1 cellular context compared by ENCODE assay signal in the genomic region with DNA sequence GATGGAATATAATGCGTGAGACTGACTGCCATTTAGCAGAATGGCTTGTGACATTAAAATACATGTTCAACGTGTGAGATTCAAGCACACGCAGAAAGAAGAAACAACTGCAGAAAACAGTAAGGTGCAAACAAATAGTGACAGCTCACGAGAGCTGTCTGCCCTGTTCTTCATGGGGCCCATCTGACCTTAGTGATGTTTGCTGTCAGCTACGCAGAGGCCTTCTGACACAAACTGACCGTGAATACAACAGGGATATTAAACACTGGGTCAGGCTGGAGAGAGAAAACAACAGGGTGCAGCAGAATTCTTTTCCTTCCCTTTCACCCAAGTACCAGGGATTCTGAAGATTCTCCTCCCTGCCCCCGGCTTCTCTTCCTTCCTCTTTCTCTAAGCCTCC.
TF ChIP-seq lines count a peak whose summit lies in the region.

No MANE protein-coding gene starts in this region.

TF ChIP-seq in HepG2, 621 proteins besides CTCF, POLR2A, EP300 and RAD21 (continued from another document):
- TF ChIP-seq, protein P1, sequence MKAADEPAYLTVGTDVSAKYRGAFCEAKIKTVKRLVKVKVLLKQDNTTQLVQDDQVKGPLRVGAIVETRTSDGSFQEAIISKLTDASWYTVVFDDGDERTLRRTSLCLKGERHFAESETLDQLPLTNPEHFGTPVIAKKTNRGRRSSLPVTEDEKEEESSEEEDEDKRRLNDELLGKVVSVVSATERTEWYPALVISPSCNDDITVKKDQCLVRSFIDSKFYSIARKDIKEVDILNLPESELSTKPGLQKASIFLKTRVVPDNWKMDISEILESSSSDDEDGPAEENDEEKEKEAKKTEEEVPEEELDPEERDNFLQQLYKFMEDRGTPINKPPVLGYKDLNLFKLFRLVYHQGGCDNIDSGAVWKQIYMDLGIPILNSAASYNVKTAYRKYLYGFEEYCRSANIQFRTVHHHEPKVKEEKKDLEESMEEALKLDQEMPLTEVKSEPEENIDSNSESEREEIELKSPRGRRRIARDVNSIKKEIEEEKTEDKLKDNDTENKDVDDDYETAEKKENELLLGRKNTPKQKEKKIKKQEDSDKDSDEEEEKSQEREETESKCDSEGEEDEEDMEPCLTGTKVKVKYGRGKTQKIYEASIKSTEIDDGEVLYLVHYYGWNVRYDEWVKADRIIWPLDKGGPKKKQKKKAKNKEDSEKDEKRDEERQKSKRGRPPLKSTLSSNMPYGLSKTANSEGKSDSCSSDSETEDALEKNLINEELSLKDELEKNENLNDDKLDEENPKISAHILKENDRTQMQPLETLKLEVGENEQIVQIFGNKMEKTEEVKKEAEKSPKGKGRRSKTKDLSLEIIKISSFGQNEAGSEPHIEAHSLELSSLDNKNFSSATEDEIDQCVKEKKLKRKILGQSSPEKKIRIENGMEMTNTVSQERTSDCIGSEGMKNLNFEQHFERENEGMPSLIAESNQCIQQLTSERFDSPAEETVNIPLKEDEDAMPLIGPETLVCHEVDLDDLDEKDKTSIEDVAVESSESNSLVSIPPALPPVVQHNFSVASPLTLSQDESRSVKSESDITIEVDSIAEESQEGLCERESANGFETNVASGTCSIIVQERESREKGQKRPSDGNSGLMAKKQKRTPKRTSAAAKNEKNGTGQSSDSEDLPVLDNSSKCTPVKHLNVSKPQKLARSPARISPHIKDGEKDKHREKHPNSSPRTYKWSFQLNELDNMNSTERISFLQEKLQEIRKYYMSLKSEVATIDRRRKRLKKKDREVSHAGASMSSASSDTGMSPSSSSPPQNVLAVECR (CRISPR knock-in tag; IDR thresholded peaks at IDR 0.05; ENCODE audit: borderline replicate concordance) = no peak
- TF ChIP-seq, protein P2, sequence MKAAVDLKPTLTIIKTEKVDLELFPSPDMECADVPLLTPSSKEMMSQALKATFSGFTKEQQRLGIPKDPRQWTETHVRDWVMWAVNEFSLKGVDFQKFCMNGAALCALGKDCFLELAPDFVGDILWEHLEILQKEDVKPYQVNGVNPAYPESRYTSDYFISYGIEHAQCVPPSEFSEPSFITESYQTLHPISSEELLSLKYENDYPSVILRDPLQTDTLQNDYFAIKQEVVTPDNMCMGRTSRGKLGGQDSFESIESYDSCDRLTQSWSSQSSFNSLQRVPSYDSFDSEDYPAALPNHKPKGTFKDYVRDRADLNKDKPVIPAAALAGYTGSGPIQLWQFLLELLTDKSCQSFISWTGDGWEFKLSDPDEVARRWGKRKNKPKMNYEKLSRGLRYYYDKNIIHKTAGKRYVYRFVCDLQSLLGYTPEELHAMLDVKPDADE (CRISPR knock-in tag; IDR thresholded peaks at IDR 0.05) = no peak
- TF ChIP-seq CC2D1A (CRISPR knock-in tag; IDR thresholded peaks at IDR 0.05) (no peak), ZNF841 (CRISPR knock-in tag; IDR thresholded peaks at IDR 0.05; ENCODE audit: borderline replicate concordance) (no peak), SAP130 (CRISPR knock-in tag; IDR thresholded peaks at IDR 0.05; ENCODE audit: low read depth) (no peak), KMT2B (CRISPR knock-in tag; IDR thresholded peaks at IDR 0.05) (no peak), YEATS4 (CRISPR knock-in tag; IDR thresholded peaks at IDR 0.05; ENCODE audit: borderline replicate concordance) (no peak), ZNF292 (CRISPR knock-in tag; IDR thresholded peaks at IDR 0.05; ENCODE audit: borderline replicate concordance, low read depth) (no peak), ZNF136 (CRISPR knock-in tag; IDR thresholded peaks at IDR 0.05; ENCODE audit: low read depth) (no peak), ZNF615 (CRISPR knock-in tag; IDR thresholded peaks at IDR 0.05; ENCODE audit: borderline replicate concordance) (no peak), ZNF235 (CRISPR knock-in tag; IDR thresholded peaks at IDR 0.05; ENCODE audit: borderline replicate concordance) (no peak)
- TF ChIP-seq, protein P3, sequence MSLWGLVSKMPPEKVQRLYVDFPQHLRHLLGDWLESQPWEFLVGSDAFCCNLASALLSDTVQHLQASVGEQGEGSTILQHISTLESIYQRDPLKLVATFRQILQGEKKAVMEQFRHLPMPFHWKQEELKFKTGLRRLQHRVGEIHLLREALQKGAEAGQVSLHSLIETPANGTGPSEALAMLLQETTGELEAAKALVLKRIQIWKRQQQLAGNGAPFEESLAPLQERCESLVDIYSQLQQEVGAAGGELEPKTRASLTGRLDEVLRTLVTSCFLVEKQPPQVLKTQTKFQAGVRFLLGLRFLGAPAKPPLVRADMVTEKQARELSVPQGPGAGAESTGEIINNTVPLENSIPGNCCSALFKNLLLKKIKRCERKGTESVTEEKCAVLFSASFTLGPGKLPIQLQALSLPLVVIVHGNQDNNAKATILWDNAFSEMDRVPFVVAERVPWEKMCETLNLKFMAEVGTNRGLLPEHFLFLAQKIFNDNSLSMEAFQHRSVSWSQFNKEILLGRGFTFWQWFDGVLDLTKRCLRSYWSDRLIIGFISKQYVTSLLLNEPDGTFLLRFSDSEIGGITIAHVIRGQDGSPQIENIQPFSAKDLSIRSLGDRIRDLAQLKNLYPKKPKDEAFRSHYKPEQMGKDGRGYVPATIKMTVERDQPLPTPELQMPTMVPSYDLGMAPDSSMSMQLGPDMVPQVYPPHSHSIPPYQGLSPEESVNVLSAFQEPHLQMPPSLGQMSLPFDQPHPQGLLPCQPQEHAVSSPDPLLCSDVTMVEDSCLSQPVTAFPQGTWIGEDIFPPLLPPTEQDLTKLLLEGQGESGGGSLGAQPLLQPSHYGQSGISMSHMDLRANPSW (CRISPR knock-in tag; IDR thresholded peaks at IDR 0.05; ENCODE audit: borderline replicate concordance) = no peak
- TF ChIP-seq, protein P4, sequence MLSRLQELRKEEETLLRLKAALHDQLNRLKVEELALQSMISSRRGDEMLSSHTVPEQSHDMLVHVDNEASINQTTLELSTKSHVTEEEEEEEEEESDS (CRISPR knock-in tag; IDR thresholded peaks at IDR 0.05; ENCODE audit: borderline replicate concordance) = no peak
